13 cellular contexts compared by ENCODE assay signal in the genomic region with DNA sequence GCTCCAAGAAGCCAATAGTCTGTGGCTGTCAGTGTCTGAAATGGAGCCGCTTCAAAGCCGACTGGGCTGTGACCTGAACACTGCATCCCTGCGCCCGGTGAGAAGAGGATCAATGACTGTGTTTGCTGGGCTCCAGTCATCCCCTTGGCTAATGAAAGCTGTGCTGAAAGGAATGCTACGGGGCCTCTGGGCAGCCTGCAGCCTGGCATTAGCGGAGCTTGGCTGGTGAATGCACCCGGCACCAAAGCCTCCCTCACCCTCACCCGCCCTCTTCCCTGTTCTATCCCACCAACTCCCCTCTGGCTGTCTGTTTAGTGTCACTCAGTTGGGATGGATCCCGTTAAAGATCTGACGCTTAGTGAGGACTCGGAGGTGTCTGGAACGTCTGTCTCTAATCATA.
DNase-seq lines count a peak whose midpoint lies in the region; ATAC-seq and TF ChIP-seq lines count a peak whose summit lies in the region.
"Had no signal": no experiment of that assay in that cellular context is flagged by ENCODE, and none has a peak within 500 bp of the region (broad histone marks: within the 10 kb centered on the region; RNA-seq: fewer than 3 reads in every experiment).

No MANE protein-coding gene starts in this region.

- 58% methylated on average over 12 of the region's 12 CpGs for WGBS in right cardiac atrium
- 20 to 55% methylated on average over 3 to 11 of the region's 12 CpGs for WGBS in gastroesophageal sphincter (ENCODE audit: low coverage in 1 of 2), 2 donors

- TF ChIP-seq CTCF in gastroesophageal sphincter (IDR thresholded peaks at IDR 0.05) (no peak), neural crest cell (conservative IDR thresholded peaks at IDR 0.05) (no peak), uterus (IDR thresholded peaks at IDR 0.05) (no peak), natural killer cell (IDR thresholded peaks at IDR 0.05) (no peak)

- no peaks in the 10 kb centered on the region for H3K36me3 ChIP-seq in gastroesophageal sphincter
- no peaks in the 10 kb centered on the region for H3K36me3 ChIP-seq in uterus
- H3K36me3 ChIP-seq: SJCRH30 had no signal

- DNase-seq in right cardiac atrium (peak in 1 of 3 donors; percentile 44), Right ventricle myocardium inferior (ENCODE audit: missing footprints) (no peak), neural crest cell (ENCODE audit: low read depth, low spot score) (peak; percentile 8), uterus (peak in 1 of 2 donors; percentile 35), natural killer cell (no peak), NCI-H1092 treated with DMSO at 0.1 percent for 48 hours (lab: John Stamatoyannopoulos, UW) (no peak)
- no peak for DNase-seq in activated CD4-positive, alpha-beta T cell treated with anti-CD3 and anti-CD28 coated beads, Interleukin-2, amount 10 ng/mL, durations not matched to agents 7 days and 5 days
- DNase-seq: activated CD4-positive, alpha-beta memory T cell treated with anti-CD3 and anti-CD28 coated beads, Interleukin-2, amount 10 ng/mL, durations not matched to agents 7 days and 5 days; CD4-positive, alpha-beta memory T cell; NCI-H2107; stimulated activated CD4-positive, alpha-beta T cell treated with anti-CD3 and anti-CD28 coated beads, Interleukin-4, amount 100 ng/mL, for 1 hour had no signal

- H3K4me3 Mint-ChIP-seq in neural crest cell = peak overlapping the region; percentile 29
- no peak overlapping the region for H3K4me3 Mint-ChIP-seq in natural killer cell
- H3K4me3 Mint-ChIP-seq in activated CD4-positive, alpha-beta T cell treated with anti-CD3 and anti-CD28 coated beads, Interleukin-2, amount 10 ng/mL, durations not matched to agents 7 days and 5 days = no peak overlapping the region
- H3K4me3 Mint-ChIP-seq: activated CD4-positive, alpha-beta memory T cell treated with anti-CD3 and anti-CD28 coated beads, Interleukin-2, amount 10 ng/mL, durations not matched to agents 7 days and 5 days; CD4-positive, alpha-beta memory T cell had no signal

- peak; percentile 53 to 67 for ATAC-seq in right cardiac atrium
- no peak for ATAC-seq in Right ventricle myocardium inferior
- peak; percentile 46 for ATAC-seq in gastroesophageal sphincter
- no peak for ATAC-seq in natural killer cell

- TF ChIP-seq EP300 in gastroesophageal sphincter (IDR thresholded peaks at IDR 0.05) = no peak

- H3K9me3 ChIP-seq in right cardiac atrium (ENCODE audit: control insufficient read depth, low read length) = no peaks in the 10 kb centered on the region
- no peaks in the 10 kb centered on the region for H3K9me3 ChIP-seq in gastroesophageal sphincter
- H3K9me3 ChIP-seq in uterus = no peaks in the 10 kb centered on the region
- H3K9me3 ChIP-seq: SJCRH30 had no signal

- POLR2A ChIA-PET in activated CD4-positive, alpha-beta T cell treated with anti-CD3 and anti-CD28 coated beads, Interleukin-2, amount 10 ng/mL, durations not matched to agents 7 days and 5 days (lab: Charles Lee) = no interaction called here

- H3K27ac Mint-ChIP-seq in neural crest cell (ENCODE audit: unreplicated experiment) (no peak overlapping the region), natural killer cell (no peak overlapping the region)
- no peak overlapping the region for H3K27ac Mint-ChIP-seq in activated CD4-positive, alpha-beta T cell treated with anti-CD3 and anti-CD28 coated beads, Interleukin-2, amount 10 ng/mL, durations not matched to agents 7 days and 5 days
- H3K27ac Mint-ChIP-seq: activated CD4-positive, alpha-beta memory T cell treated with anti-CD3 and anti-CD28 coated beads, Interleukin-2, amount 10 ng/mL, durations not matched to agents 7 days and 5 days; CD4-positive, alpha-beta memory T cell had no signal

- no peaks in the 10 kb centered on the region for H3K9me3 Mint-ChIP-seq in neural crest cell
- no peaks in the 10 kb centered on the region for H3K9me3 Mint-ChIP-seq in natural killer cell
- H3K9me3 Mint-ChIP-seq in activated CD4-positive, alpha-beta T cell treated with anti-CD3 and anti-CD28 coated beads, Interleukin-2, amount 10 ng/mL, durations not matched to agents 7 days and 5 days = no peaks in the 10 kb centered on the region

- H3K27me3 ChIP-seq in right cardiac atrium (ENCODE audit: control insufficient read depth, insufficient read depth) = no peaks in the 10 kb centered on the region
- H3K27me3 ChIP-seq in gastroesophageal sphincter = no peaks in the 10 kb centered on the region
- H3K27me3 ChIP-seq in uterus = no peaks in the 10 kb centered on the region
- H3K27me3 ChIP-seq: SJCRH30 had no signal

- intact Hi-C loops in right cardiac atrium (cut with DNase I) = no loop called here
- intact Hi-C loops in Right ventricle myocardium inferior (cut with DNase I) = no loop called here
- intact Hi-C loops in uterus (cut with DNase I; ENCODE audit: low total_unique reads) = no loop called here
- intact Hi-C loops in natural killer cell (cut with micrococcal nuclease) = no loop called here

- H3K4me1 ChIP-seq in right cardiac atrium (ENCODE audit: control insufficient read depth, insufficient read depth, low read length) (peaks cover 7% of the 10 kb centered on the region), gastroesophageal sphincter (peaks cover 9 to 75% (median 19%) of the 10 kb centered on the region in 3 donors), uterus (peaks cover 3 to 19% of the 10 kb centered on the region in 2 donors)

- H3K36me3 Mint-ChIP-seq in neural crest cell (ENCODE audit: low read depth) (no peaks in the 10 kb centered on the region), natural killer cell (no peaks in the 10 kb centered on the region)
- H3K36me3 Mint-ChIP-seq in activated CD4-positive, alpha-beta T cell treated with anti-CD3 and anti-CD28 coated beads, Interleukin-2, amount 10 ng/mL, durations not matched to agents 7 days and 5 days (ENCODE audit: low read depth) = no peaks in the 10 kb centered on the region
- H3K36me3 Mint-ChIP-seq: CD4-positive, alpha-beta memory T cell had no signal

- H3K27ac ChIP-seq in right cardiac atrium (ENCODE audit: low read length) (no peak overlapping the region), gastroesophageal sphincter (peak overlapping the region; percentile 51 to 79 (median 67)), uterus (peak overlapping the region; percentile 71 to 90)

- H3K4me1 Mint-ChIP-seq in neural crest cell = peaks cover 51% of the 10 kb centered on the region
- peaks cover 10 to 15% of the 10 kb centered on the region in 2 donors for H3K4me1 Mint-ChIP-seq in natural killer cell
- no peaks in the 10 kb centered on the region for H3K4me1 Mint-ChIP-seq in activated CD4-positive, alpha-beta T cell treated with anti-CD3 and anti-CD28 coated beads, Interleukin-2, amount 10 ng/mL, durations not matched to agents 7 days and 5 days
- H3K4me1 Mint-ChIP-seq: activated CD4-positive, alpha-beta memory T cell treated with anti-CD3 and anti-CD28 coated beads, Interleukin-2, amount 10 ng/mL, durations not matched to agents 7 days and 5 days; CD4-positive, alpha-beta memory T cell had no signal

- no peaks in the 10 kb centered on the region for H3K27me3 Mint-ChIP-seq in neural crest cell (ENCODE audit: low read depth)
- no peaks in the 10 kb centered on the region for H3K27me3 Mint-ChIP-seq in natural killer cell (ENCODE audit: low read depth in 2 of 2)
- no peaks in the 10 kb centered on the region for H3K27me3 Mint-ChIP-seq in activated CD4-positive, alpha-beta T cell treated with anti-CD3 and anti-CD28 coated beads, Interleukin-2, amount 10 ng/mL, durations not matched to agents 7 days and 5 days
- H3K27me3 Mint-ChIP-seq: activated CD4-positive, alpha-beta memory T cell treated with anti-CD3 and anti-CD28 coated beads, Interleukin-2, amount 10 ng/mL, durations not matched to agents 7 days and 5 days; CD4-positive, alpha-beta memory T cell had no signal

- CTCF ChIA-PET in activated CD4-positive, alpha-beta T cell treated with anti-CD3 and anti-CD28 coated beads, Interleukin-2, amount 10 ng/mL, durations not matched to agents 7 days and 5 days (lab: Charles Lee) = no interaction called here

- TF ChIP-seq POLR2A in gastroesophageal sphincter (IDR thresholded peaks at IDR 0.05) (no peak), uterus (IDR thresholded peaks at IDR 0.05) (no peak)

- H3K4me3 ChIP-seq in right cardiac atrium (ENCODE audit: low read length) = no peak overlapping the region
- H3K4me3 ChIP-seq in gastroesophageal sphincter = no peak overlapping the region
- no peak overlapping the region for H3K4me3 ChIP-seq in uterus
- H3K4me3 ChIP-seq: SJCRH30 had no signal

Comparison
In these comparisons a context has a peak if more than half of its experiments do, and no peak if none do; other contexts are left out.
1. ATAC-seq: peak in right cardiac atrium (2 of 2) and gastroesophageal sphincter (single experiment); none in Right ventricle myocardium inferior (single experiment) and natural killer cell (0 of 3).